In the genomic region with DNA sequence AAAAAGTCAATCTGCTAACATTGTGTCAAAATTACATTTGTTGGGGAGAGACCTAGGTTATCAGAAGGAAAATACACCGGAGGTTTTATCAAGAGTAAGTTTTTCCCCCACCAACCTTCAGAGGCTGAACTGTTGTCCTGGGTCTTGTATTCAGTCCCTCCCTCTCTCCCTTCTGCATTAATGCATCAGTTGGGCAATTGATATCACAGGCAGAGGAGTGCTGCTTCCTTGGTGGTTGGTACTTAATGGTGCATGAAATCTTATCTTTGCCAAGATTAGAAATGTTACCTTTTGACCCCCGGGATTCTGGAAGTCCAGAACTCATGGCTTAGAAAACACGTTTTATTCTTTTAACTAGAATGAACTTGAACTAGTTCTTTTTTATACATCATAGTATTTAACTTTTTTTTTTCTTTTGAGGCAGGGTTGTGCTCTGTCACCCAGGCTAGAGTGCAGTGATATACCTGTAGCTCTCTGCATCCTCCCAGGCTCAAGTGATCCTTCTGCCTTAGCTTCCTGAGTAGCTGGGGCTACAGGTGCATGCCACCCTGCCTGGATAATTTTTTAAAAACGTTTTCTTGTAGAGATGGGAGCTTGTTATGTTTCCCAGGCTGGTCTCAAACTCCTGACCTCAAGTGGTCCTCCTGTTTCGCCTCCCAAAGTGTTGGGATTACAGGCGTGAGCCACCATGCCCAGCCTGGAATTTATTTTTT, we compare ENCODE assay signal across 30 cellular contexts. TPM values are rescaled to one million over a fixed set of nuclear protein-coding genes. Genes with fewer than 3 reads are reported as not detected.
DNase-seq lines count a peak whose midpoint lies in the region; ATAC-seq and TF ChIP-seq lines count a peak whose summit lies in the region.
"Had no signal": no experiment of that assay in that cellular context is flagged by ENCODE, and none has a peak within 500 bp of the region (broad histone marks: within the 10 kb centered on the region; RNA-seq: fewer than 3 reads in every experiment).

No MANE protein-coding gene starts in this region.

- WGBS in endodermal cell (ENCODE audit: insufficient coverage in 1 of 2, insufficient read length in 1 of 2), 2 experiments, result 91 to 94% methylated on average over 4 to 6 of the region's 6 CpGs

- H3K4me1 Mint-ChIP-seq in activated naive CD8-positive, alpha-beta T cell (ENCODE audit: low read depth), result peaks cover 54% of the 10 kb centered on the region
- peaks cover 52% of the 10 kb centered on the region for H3K4me1 Mint-ChIP-seq in activated naive CD8-positive, alpha-beta T cell treated with anti-CD3 and anti-CD28 coated beads for 36 hours
- peaks cover 53% of the 10 kb centered on the region for H3K4me1 Mint-ChIP-seq in endodermal cell
- H3K4me1 Mint-ChIP-seq in stimulated activated naive B cell treated with anti-CD40 and anti-IgM and Interleukin-4, amounts not matched to agents 10 μg/mL and 1 μg/mL and 100 μg/mL, for 72 hours, result peaks cover 23 to 42% of the 10 kb centered on the region in 2 donors

- H3K27ac Mint-ChIP-seq in activated naive CD8-positive, alpha-beta T cell, result peak overlapping the region; percentile 34
- no peak overlapping the region for H3K27ac Mint-ChIP-seq in activated naive CD8-positive, alpha-beta T cell treated with anti-CD3 and anti-CD28 coated beads for 36 hours
- H3K27ac Mint-ChIP-seq in endodermal cell, result peak overlapping the region; percentile 78
- peak overlapping the region; percentile 9 for H3K27ac Mint-ChIP-seq in stimulated activated naive B cell treated with anti-CD40 and anti-IgM and Interleukin-4, amounts not matched to agents 10 μg/mL and 1 μg/mL and 100 μg/mL, for 72 hours
- H3K27ac Mint-ChIP-seq: activated CD8-positive, alpha-beta T cell treated with anti-CD3 and anti-CD28 coated beads, Interleukin-2, amount 10 ng/mL, durations not matched to agents 7 days and 5 days; CD8-positive, alpha-beta T cell; GM23338; T-helper 1 cell treated with Interleukin-12 subunit alpha and Interleukin-12 subunit beta and Interleukin-4 antibody, amounts not matched to agents 30 μg/mL and 1 μg/mL, for 36 hours had no signal

- H3K9me3 ChIP-seq in endodermal cell (ENCODE audit: control insufficient read depth, low read length), result no peaks in the 10 kb centered on the region
- H3K9me3 ChIP-seq: body of pancreas had no signal

- peaks cover 91% of the 10 kb centered on the region for H3K36me3 ChIP-seq in endodermal cell (ENCODE audit: control insufficient read depth, insufficient read depth, low read length)

- H3K36me3 Mint-ChIP-seq in activated naive CD8-positive, alpha-beta T cell, result peaks cover 11% of the 10 kb centered on the region
- peaks cover 74% of the 10 kb centered on the region for H3K36me3 Mint-ChIP-seq in activated naive CD8-positive, alpha-beta T cell treated with anti-CD3 and anti-CD28 coated beads for 36 hours
- H3K36me3 Mint-ChIP-seq in endodermal cell (ENCODE audit: low read depth), result peaks cover 79% of the 10 kb centered on the region
- peaks cover 48 to 72% of the 10 kb centered on the region in 2 donors for H3K36me3 Mint-ChIP-seq in stimulated activated naive B cell treated with anti-CD40 and anti-IgM and Interleukin-4, amounts not matched to agents 10 μg/mL and 1 μg/mL and 100 μg/mL, for 72 hours

- no peak overlapping the region for H3K9ac ChIP-seq in endodermal cell (ENCODE audit: extremely low read depth, low read length, poor library complexity, severe bottlenecking)

- H3K27me3 Mint-ChIP-seq in activated naive CD8-positive, alpha-beta T cell, result no peaks in the 10 kb centered on the region
- no peaks in the 10 kb centered on the region for H3K27me3 Mint-ChIP-seq in activated naive CD8-positive, alpha-beta T cell treated with anti-CD3 and anti-CD28 coated beads for 36 hours
- H3K27me3 Mint-ChIP-seq in endodermal cell (ENCODE audit: insufficient read depth), result no peaks in the 10 kb centered on the region
- no peaks in the 10 kb centered on the region for H3K27me3 Mint-ChIP-seq in stimulated activated naive B cell treated with anti-CD40 and anti-IgM and Interleukin-4, amounts not matched to agents 10 μg/mL and 1 μg/mL and 100 μg/mL, for 72 hours

- DNase-seq in activated naive CD8-positive, alpha-beta T cell treated with anti-CD3 and anti-CD28 coated beads for 36 hours, result no peak
- DNase-seq in NCI-H226 (peak; percentile 48), endodermal cell (no peak), NCI-H1092 (lab: John Stamatoyannopoulos, UW) (no peak), T-helper 2 cell (no peak), SW480 (ENCODE audit: low spot score) (no peak)
- DNase-seq in stimulated activated naive B cell treated with anti-CD40 and anti-IgM and Interleukin-4, amounts not matched to agents 10 μg/mL and 1 μg/mL and 100 μg/mL, for 72 hours, result no peak
- DNase-seq: activated CD4-positive, alpha-beta T cell treated with anti-CD3 and anti-CD28 coated beads for 1 hour; activated CD8-positive, alpha-beta T cell treated with anti-CD3 and anti-CD28 coated beads, Interleukin-2, amount 10 ng/mL, durations not matched to agents 7 days and 5 days; activated gamma-delta T cell treated with Interleukin-2 at 50 U/mL for 16 hours; AML-193; body of pancreas; CD8-positive, alpha-beta T cell; cerebellar nuclear complex; DMS 273 treated with DMSO at 0.1 percent for 48 hours; naive thymus-derived CD8-positive, alpha-beta T cell; NCI-H1417 treated with DMSO at 0.1 percent for 48 hours; NCI-H2081; NCI-H345; right cardiac atrium; stimulated activated CD4-positive, alpha-beta T cell treated with anti-CD3 and anti-CD28 coated beads, Interleukin-12 subunit alpha, Interleukin-12 subunit beta, amount 100 ng/mL, for 4 hours; stimulated activated CD4-positive, alpha-beta T cell treated with anti-CD3 and anti-CD28 coated beads, Interleukin-4, amount 100 ng/mL, for 1 hour had no signal

- no peaks in the 10 kb centered on the region for H3K27me3 ChIP-seq in endodermal cell (ENCODE audit: control insufficient read depth, insufficient read depth, low read length, poor library complexity, severe bottlenecking)
- H3K27me3 ChIP-seq: body of pancreas had no signal

- no peak for ATAC-seq in stimulated activated naive B cell treated with anti-CD40 and anti-IgM and Interleukin-4, amounts not matched to agents 10 μg/mL and 1 μg/mL and 100 μg/mL, for 72 hours (replicated peaks)
- ATAC-seq: activated CD8-positive, alpha-beta T cell treated with anti-CD3 and anti-CD28 coated beads, Interleukin-2, amount 10 ng/mL, durations not matched to agents 7 days and 5 days; body of pancreas; CD8-positive, alpha-beta T cell; GM23338; naive thymus-derived CD8-positive, alpha-beta T cell; right cardiac atrium had no signal

- TF ChIP-seq CTCF in endodermal cell (conservative IDR thresholded peaks at IDR 0.05), result no peak

- no peaks in the 10 kb centered on the region for H3K9me3 Mint-ChIP-seq in activated naive CD8-positive, alpha-beta T cell (ENCODE audit: low read depth)
- H3K9me3 Mint-ChIP-seq in activated naive CD8-positive, alpha-beta T cell treated with anti-CD3 and anti-CD28 coated beads for 36 hours, result no peaks in the 10 kb centered on the region
- no peaks in the 10 kb centered on the region for H3K9me3 Mint-ChIP-seq in endodermal cell
- no peaks in the 10 kb centered on the region for H3K9me3 Mint-ChIP-seq in stimulated activated naive B cell treated with anti-CD40 and anti-IgM and Interleukin-4, amounts not matched to agents 10 μg/mL and 1 μg/mL and 100 μg/mL, for 72 hours
- H3K9me3 Mint-ChIP-seq: CD8-positive, alpha-beta T cell; GM23338; naive thymus-derived CD8-positive, alpha-beta T cell; T-helper 1 cell treated with Interleukin-12 subunit alpha and Interleukin-12 subunit beta and Interleukin-4 antibody, amounts not matched to agents 30 μg/mL and 1 μg/mL, for 36 hours had no signal

- H3K4me3 Mint-ChIP-seq in activated naive CD8-positive, alpha-beta T cell, result no peak overlapping the region
- H3K4me3 Mint-ChIP-seq in activated naive CD8-positive, alpha-beta T cell treated with anti-CD3 and anti-CD28 coated beads for 36 hours, result no peak overlapping the region
- no peak overlapping the region for H3K4me3 Mint-ChIP-seq in endodermal cell
- H3K4me3 Mint-ChIP-seq in stimulated activated naive B cell treated with anti-CD40 and anti-IgM and Interleukin-4, amounts not matched to agents 10 μg/mL and 1 μg/mL and 100 μg/mL, for 72 hours, result no peak overlapping the region
- H3K4me3 Mint-ChIP-seq: activated CD8-positive, alpha-beta T cell treated with anti-CD3 and anti-CD28 coated beads, Interleukin-2, amount 10 ng/mL, durations not matched to agents 7 days and 5 days; CD8-positive, alpha-beta T cell; GM23338; naive thymus-derived CD8-positive, alpha-beta T cell; T-helper 1 cell treated with Interleukin-12 subunit alpha and Interleukin-12 subunit beta and Interleukin-4 antibody, amounts not matched to agents 30 μg/mL and 1 μg/mL, for 36 hours had no signal

- H3K4me3 ChIP-seq in endodermal cell (ENCODE audit: low read length), result peak overlapping the region; percentile 19
- H3K4me3 ChIP-seq: body of pancreas, GM23338, SK-N-MC had no signal

- peaks cover 11% of the 10 kb centered on the region for H3K4me1 ChIP-seq in endodermal cell (ENCODE audit: control insufficient read depth, insufficient read depth, low read length)

- no peak overlapping the region for H3K27ac ChIP-seq in endodermal cell (ENCODE audit: low read depth, low read length)
- H3K27ac ChIP-seq: body of pancreas, SK-N-MC had no signal

RNA-seq across cellular contexts. Expression of a gene that starts 4.9 kb away (rescaled TPM):
- total RNA-seq in activated naive CD8-positive, alpha-beta T cell treated with anti-CD3 and anti-CD28 coated beads for 36 hours, result 1,000 to 10,000 TPM; 1,052 to 1,089 TPM
- 1,000 to 10,000 TPM; 1,281 to 1,338 TPM for total RNA-seq in endodermal cell
- polyA plus RNA-seq in endodermal cell (2013, experiment 1 of 2), result 1,028 TPM
- polyA plus RNA-seq in endodermal cell (2013, experiment 2 of 2), result 890 TPM

RNA-seq across cellular contexts. Expression of a gene that starts 15.3 kb away (rescaled TPM):
- total RNA-seq in activated naive CD8-positive, alpha-beta T cell treated with anti-CD3 and anti-CD28 coated beads for 36 hours, result 100 to 1,000 TPM; 221 to 247 TPM
- total RNA-seq in endodermal cell, result 100 to 1,000 TPM; 184 to 209 TPM
- polyA plus RNA-seq in endodermal cell (2013, experiment 1 of 2), result 101 TPM
- polyA plus RNA-seq in endodermal cell (2013, experiment 2 of 2), result 95.7 TPM

RNA-seq across cellular contexts. Expression of a gene that starts 33.2 kb away (rescaled TPM):
- total RNA-seq in activated naive CD8-positive, alpha-beta T cell treated with anti-CD3 and anti-CD28 coated beads for 36 hours, result not detected
- total RNA-seq in endodermal cell, result 10 to 100 TPM; 17.1 to 23.6 TPM
- 2.5 TPM for polyA plus RNA-seq in endodermal cell (2013, experiment 1 of 2)
- polyA plus RNA-seq in endodermal cell (2013, experiment 2 of 2), result 3.4 TPM
- total RNA-seq: A172; activated CD8-positive, alpha-beta T cell treated with anti-CD3 and anti-CD28 coated beads, Interleukin-2, amount 10 ng/mL, durations not matched to agents 7 days and 5 days; CD8-positive, alpha-beta T cell; naive thymus-derived CD8-positive, alpha-beta T cell; osteocyte; RPMI7951; temporal lobe had no signal
- polyA plus RNA-seq: GM23338; naive thymus-derived CD8-positive, alpha-beta T cell had no signal

RNA-seq across cellular contexts. Expression of a gene that starts 42.4 kb away (rescaled TPM):
- 1 to 10 TPM; 8.4 to 8.7 TPM for total RNA-seq in activated naive CD8-positive, alpha-beta T cell treated with anti-CD3 and anti-CD28 coated beads for 36 hours
- total RNA-seq in endodermal cell, result 1 to 10 TPM; 5.5 to 8.1 TPM
- polyA plus RNA-seq in endodermal cell (2013, experiment 1 of 2), result 27.5 TPM
- polyA plus RNA-seq in endodermal cell (2013, experiment 2 of 2), result 21.6 TPM

RNA-seq across cellular contexts. Expression of a gene that starts 44.3 kb away (rescaled TPM):
- 10 to 100 TPM; 41.0 to 47.3 TPM for total RNA-seq in activated naive CD8-positive, alpha-beta T cell treated with anti-CD3 and anti-CD28 coated beads for 36 hours
- total RNA-seq in endodermal cell, result 10 to 100 TPM; 48.4 to 60.3 TPM
- 60.9 TPM for polyA plus RNA-seq in endodermal cell (2013, experiment 1 of 2)
- polyA plus RNA-seq in endodermal cell (2013, experiment 2 of 2), result 51.7 TPM

Comparison
In these comparisons a context has a peak if more than half of its experiments do, and no peak if none do; other contexts are left out.
1. RNA of a gene that starts 33.2 kb away (total RNA-seq): 17.1 to 23.6 TPM in endodermal cell; not detected in activated naive CD8-positive, alpha-beta T cell treated with anti-CD3 and anti-CD28 coated beads for 36 hours; every median in the first group is over 10 times any median in the second.